8 cellular contexts compared by ENCODE assay signal in the genomic region with DNA sequence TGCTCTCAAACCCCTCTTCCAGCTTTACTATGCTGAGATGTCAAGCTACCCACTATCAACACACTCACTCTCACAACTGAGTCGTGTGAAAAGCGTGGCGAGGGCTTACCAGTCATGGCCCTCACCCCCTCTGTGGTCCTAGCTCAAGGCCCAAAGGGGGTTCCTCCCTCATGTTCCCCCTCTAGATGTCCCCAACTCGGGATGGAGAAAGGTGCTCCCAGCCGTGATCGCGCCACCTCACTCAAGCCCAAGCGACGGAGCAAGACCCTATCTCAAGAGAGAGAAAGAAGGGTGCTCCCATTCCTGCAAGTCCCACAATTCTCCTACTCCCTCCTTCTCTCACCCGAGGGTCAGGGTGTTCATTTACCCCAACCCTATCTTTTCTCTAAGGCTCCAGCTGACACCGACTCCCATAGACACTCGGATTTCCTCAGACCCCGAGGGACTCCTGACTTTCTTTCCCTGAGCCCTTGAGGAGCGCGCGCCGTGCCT. TPM values are rescaled to one million over a fixed set of nuclear protein-coding genes. Genes with fewer than 3 reads are reported as not detected.
A peak's percentile ranks its signal among the peaks of the same experiment; 100 is the strongest.
DNase-seq lines count a peak whose midpoint lies in the region; ATAC-seq and TF ChIP-seq lines count a peak whose summit lies in the region.

No MANE protein-coding gene starts in this region.

- ATAC-seq in HG02588 (IDR thresholded peaks at IDR 0.05; ENCODE audit: unreplicated experiment) = no peak

- DNase-seq in activated CD8-positive, alpha-beta memory T cell treated with anti-CD3 and anti-CD28 coated beads for 24 hours = peak; percentile 60
- no peak for DNase-seq in activated CD8-positive, alpha-beta memory T cell treated with anti-CD3 and anti-CD28 coated beads, Interleukin-2, amount 50 U/mL, for 4 hours
- DNase-seq in kidney epithelial cell (ENCODE audit: low read depth) (no peak), SKM-1 treated with dmso at 0.1 percent for 144 hours (lab: John Stamatoyannopoulos, UW; ENCODE audit: unreplicated experiment) (no peak)
- DNase-seq in activated CD4-positive, CD25-positive, alpha-beta regulatory T cell (lab: John Stamatoyannopoulos, UW) = no peak

- H3K4me3 Mint-ChIP-seq in activated naive CD8-positive, alpha-beta T cell = peak overlapping the region; percentile 100

- peaks cover 26% of the 10 kb centered on the region for H3K4me1 Mint-ChIP-seq in activated naive CD8-positive, alpha-beta T cell (ENCODE audit: low read depth)

- TF ChIP-seq CTCF in kidney epithelial cell (IDR thresholded peaks at IDR 0.05; ENCODE audit: insufficient read depth, low read length, poor library complexity, severe bottlenecking) = no peak

- H3K36me3 ChIP-seq in kidney epithelial cell (ENCODE audit: control insufficient read depth, insufficient read depth, low read length) = no peaks in the 10 kb centered on the region

- peaks cover 7% of the 10 kb centered on the region for H3K36me3 Mint-ChIP-seq in activated naive CD8-positive, alpha-beta T cell

- H3K27ac Mint-ChIP-seq in activated naive CD8-positive, alpha-beta T cell = peak overlapping the region; percentile 95

- H3K27ac ChIP-seq in temporal lobe (ENCODE audit: low read depth, low read length) = peak overlapping the region; percentile 47

- H3K4me3 ChIP-seq in kidney epithelial cell (ENCODE audit: low read depth, low read length) = peak overlapping the region; percentile 58

- H3K27me3 ChIP-seq in kidney epithelial cell (ENCODE audit: control insufficient read depth, insufficient read depth, low read length) = no peaks in the 10 kb centered on the region

- H3K9me3 Mint-ChIP-seq in activated naive CD8-positive, alpha-beta T cell (ENCODE audit: low read depth) = peaks cover 5% of the 10 kb centered on the region

- H3K27me3 Mint-ChIP-seq in activated naive CD8-positive, alpha-beta T cell = no peaks in the 10 kb centered on the region

RNA-seq across cellular contexts. Expression of gene SLC38A9, which starts 0.5 kb away (rescaled TPM):
- 16.6 and 21.5 TPM in 2 replicates for total RNA-seq in kidney epithelial cell
- 49.4 TPM for total RNA-seq in temporal lobe

RNA-seq across cellular contexts. Expression of gene DDX4, which starts 26.3 kb away (rescaled TPM):
- total RNA-seq in kidney epithelial cell (not detected in 2 replicates), temporal lobe (under 0.01 TPM)
